23 cellular contexts compared by ENCODE assay signal in the genomic region with DNA sequence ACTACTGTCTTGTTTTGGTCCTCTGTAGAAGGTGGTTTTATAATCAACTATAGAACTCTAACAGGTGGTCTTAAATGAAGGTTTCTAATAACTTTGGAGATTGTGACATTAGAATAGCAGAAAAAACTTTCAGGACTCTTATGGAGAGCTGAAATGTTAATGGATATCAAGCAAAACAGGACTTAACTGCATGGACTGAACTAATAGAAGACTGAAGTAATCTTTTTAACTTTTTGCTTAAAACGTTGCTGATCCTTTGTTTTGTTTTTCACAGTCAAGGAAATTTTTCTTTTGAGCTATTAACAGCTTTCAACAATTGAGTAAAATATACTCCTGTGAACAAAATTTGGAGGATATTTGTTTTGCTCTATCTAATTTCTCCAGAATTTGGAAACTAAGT.
"Had no signal": no experiment of that assay in that cellular context is flagged by ENCODE, and none has a peak within 500 bp of the region (broad histone marks: within the 10 kb centered on the region; RNA-seq: fewer than 3 reads in every experiment).

No MANE protein-coding gene starts in this region.

- H3K4me1 ChIP-seq: left lung, lower lobe of right lung, pancreas, prostate gland, sigmoid colon, spleen, suprapubic skin, tibial nerve, vagina had no signal

- H3K27me3 ChIP-seq: sigmoid colon, spleen, suprapubic skin, vagina had no signal

- DNase-seq: hippocampal formation; left colon; left lung; lower lobe of right lung; mammary epithelial cell; mesenchymal stem cell; naive thymus-derived CD8-positive, alpha-beta T cell; nucleus accumbens; pancreas; posterior cingulate gyrus; retina; right cardiac atrium; sigmoid colon; small intestine; spleen; stimulated activated CD4-positive, alpha-beta T cell treated with anti-CD3 and anti-CD28 coated beads, Interleukin-4, amount 100 ng/mL, for 24 hours; stimulated activated naive CD4-positive, alpha-beta T cell had no signal

- H3K4me3 ChIP-seq: left lung, lower lobe of right lung, pancreas, prostate gland, sigmoid colon, spleen, suprapubic skin, tibial nerve, vagina had no signal

- H3K36me3 ChIP-seq: left lung, lower lobe of right lung, pancreas, prostate gland, sigmoid colon, spleen, suprapubic skin, tibial nerve, vagina had no signal

- H3K9me3 ChIP-seq: lower lobe of right lung, prostate gland, sigmoid colon, suprapubic skin, tibial nerve, vagina had no signal

- H3K27ac ChIP-seq: left lung, lower lobe of right lung, pancreas, prostate gland, sigmoid colon, spleen, suprapubic skin, tibial nerve, vagina had no signal

- FAIRE-seq: keratinocyte, small intestine had no signal

- ATAC-seq: left colon; left lung; lower lobe of right lung; naive thymus-derived CD8-positive, alpha-beta T cell; pancreas; right cardiac atrium; stimulated activated effector memory CD8-positive, alpha-beta T cell treated with anti-CD3 and anti-CD28 coated beads, Interleukin-12 subunit alpha, Interleukin-12 subunit beta, amount 100 ng/mL, for 72 hours had no signal
